In genomic region chr3:42651248-42652091, GRCh38 we compare ENCODE assay signal across 12 cellular contexts. TPM values are rescaled to one million over a fixed set of nuclear protein-coding genes. Genes with fewer than 3 reads are reported as not detected.
DNase-seq lines count a peak whose midpoint lies in the region; ATAC-seq and TF ChIP-seq lines count a peak whose summit lies in the region.
"Had no signal": no experiment of that assay in that cellular context is flagged by ENCODE, and none has a peak within 500 bp of the region (broad histone marks: within the 10 kb centered on the region; RNA-seq: fewer than 3 reads in every experiment).

No MANE protein-coding gene starts in this region.

- peaks cover 5% of the 10 kb centered on the region for H3K36me3 Mint-ChIP-seq in activated naive CD4-positive, alpha-beta T cell treated with anti-CD3 and anti-CD28 coated beads, Interleukin-2, amount 50 U/mL, for 24 hours
- peaks cover 13% of the 10 kb centered on the region for H3K36me3 Mint-ChIP-seq in activated naive CD4-positive, alpha-beta T cell treated with anti-CD3 and anti-CD28 coated beads for 36 hours (ENCODE audit: low read depth)

- H3K9me3 ChIP-seq in ascending aorta (no peaks in the 10 kb centered on the region), tibial artery (no peaks in the 10 kb centered on the region)
- H3K9me3 ChIP-seq: ovary had no signal

- peaks cover 22 to 50% of the 10 kb centered on the region in 2 donors for H3K4me1 ChIP-seq in ascending aorta
- peaks cover 0 to 72% (median 58%) of the 10 kb centered on the region in 4 donors for H3K4me1 ChIP-seq in tibial artery

- no peak for ATAC-seq in HG02798 (IDR thresholded peaks at IDR 0.05; ENCODE audit: poor library complexity, unreplicated experiment)

- H3K36me3 ChIP-seq in ascending aorta (peaks cover 11 to 15% of the 10 kb centered on the region in 2 donors), tibial artery (peaks cover 11 to 16% (median 13%) of the 10 kb centered on the region in 3 donors)
- H3K36me3 ChIP-seq: ovary had no signal

- H3K27ac ChIP-seq in ascending aorta (peak overlapping the region; percentile 97 to 99), tibial artery (peak overlapping the region; percentile 95 to 99)
- H3K27ac ChIP-seq: KMS-11 had no signal

- H3K27ac Mint-ChIP-seq in activated naive CD4-positive, alpha-beta T cell treated with anti-CD3 and anti-CD28 coated beads, Interleukin-2, amount 50 U/mL, for 24 hours: peak overlapping the region; percentile 64
- H3K27ac Mint-ChIP-seq in activated naive CD4-positive, alpha-beta T cell treated with anti-CD3 and anti-CD28 coated beads for 36 hours: no peak overlapping the region

- H3K4me3 Mint-ChIP-seq in activated naive CD4-positive, alpha-beta T cell treated with anti-CD3 and anti-CD28 coated beads, Interleukin-2, amount 50 U/mL, for 24 hours: no peak overlapping the region
- H3K4me3 Mint-ChIP-seq in activated naive CD4-positive, alpha-beta T cell treated with anti-CD3 and anti-CD28 coated beads for 36 hours: no peak overlapping the region

- CTCF ChIA-PET in activated naive CD4-positive, alpha-beta T cell treated with anti-CD3 and anti-CD28 coated beads for 36 hours (lab: Charles Lee): interaction anchor here (1.0 to 1.2 kb wide), 2 partner anchors 10 to 99 kb away, joined by 3 read pairs; no protein-coding TSS in a partner anchor

- TF ChIP-seq CTCF in ascending aorta (IDR thresholded peaks at IDR 0.05): no peak
- no peak for TF ChIP-seq CTCF in tibial artery (IDR thresholded peaks at IDR 0.05)

- intact Hi-C loops in activated naive CD4-positive, alpha-beta T cell treated with anti-CD3 and anti-CD28 coated beads for 36 hours (cut with micrococcal nuclease): no loop called here
- intact Hi-C loops in ascending aorta (cut with DNase I): no loop called here
- intact Hi-C loops in tibial artery (cut with DNase I; ENCODE audit: low total_unique reads): loop anchor here (5.0 kb wide), 1 partner anchor 44 kb away; no protein-coding TSS in a partner anchor

- DNase-seq in activated naive CD4-positive, alpha-beta T cell treated with anti-CD3 and anti-CD28 coated beads for 36 hours: no peak
- DNase-seq in ascending aorta (ENCODE audit: low spot score in 2 of 2): no peak
- peak; percentile 30 for DNase-seq in iPS-NIHi7 (ENCODE audit: extremely low spot score)
- DNase-seq in tibial artery: peak in 1 of 2 donors; percentile 70
- DNase-seq in COLO668 (lab: John Stamatoyannopoulos, UW; ENCODE audit: unreplicated experiment): no peak
- DNase-seq in GM19240 (ENCODE audit: insufficient read length, low spot score): no peak
- DNase-seq: CD4-positive, CD25-positive, alpha-beta regulatory T cell had no signal

- H3K9me3 Mint-ChIP-seq in activated naive CD4-positive, alpha-beta T cell treated with anti-CD3 and anti-CD28 coated beads, Interleukin-2, amount 50 U/mL, for 24 hours: no peaks in the 10 kb centered on the region
- no peaks in the 10 kb centered on the region for H3K9me3 Mint-ChIP-seq in activated naive CD4-positive, alpha-beta T cell treated with anti-CD3 and anti-CD28 coated beads for 36 hours
- H3K9me3 Mint-ChIP-seq: CD4-positive, CD25-positive, alpha-beta regulatory T cell had no signal

- H3K27me3 ChIP-seq in ascending aorta: no peaks in the 10 kb centered on the region
- no peaks in the 10 kb centered on the region for H3K27me3 ChIP-seq in tibial artery
- H3K27me3 ChIP-seq: ovary had no signal

- H3K27me3 Mint-ChIP-seq in activated naive CD4-positive, alpha-beta T cell treated with anti-CD3 and anti-CD28 coated beads, Interleukin-2, amount 50 U/mL, for 24 hours: no peaks in the 10 kb centered on the region
- H3K27me3 Mint-ChIP-seq in activated naive CD4-positive, alpha-beta T cell treated with anti-CD3 and anti-CD28 coated beads for 36 hours (ENCODE audit: low read depth): no peaks in the 10 kb centered on the region

- peaks cover 16% of the 10 kb centered on the region for H3K4me1 Mint-ChIP-seq in activated naive CD4-positive, alpha-beta T cell treated with anti-CD3 and anti-CD28 coated beads, Interleukin-2, amount 50 U/mL, for 24 hours
- peaks cover 9% of the 10 kb centered on the region for H3K4me1 Mint-ChIP-seq in activated naive CD4-positive, alpha-beta T cell treated with anti-CD3 and anti-CD28 coated beads for 36 hours (ENCODE audit: low read depth)

- peak overlapping the region; percentile 85 to 98 for H3K4me3 ChIP-seq in ascending aorta
- peak overlapping the region; percentile 89 to 95 for H3K4me3 ChIP-seq in tibial artery
- H3K4me3 ChIP-seq: ovary had no signal

RNA-seq across cellular contexts. Expression of gene ZBTB47, which starts 2.0 kb away (rescaled TPM):
- 1 to 10 TPM in 1 of 2 experiments, under 1 TPM in 1; 0.55 to 1.0 TPM for total RNA-seq in activated naive CD4-positive, alpha-beta T cell treated with anti-CD3 and anti-CD28 coated beads for 36 hours
- 69.3 TPM for total RNA-seq in ascending aorta

RNA-seq across cellular contexts. Expression of gene KLHL40, which starts 33.9 kb away (rescaled TPM):
- total RNA-seq in activated naive CD4-positive, alpha-beta T cell treated with anti-CD3 and anti-CD28 coated beads for 36 hours: not detected
- not detected for total RNA-seq in ascending aorta
- total RNA-seq: CD4-positive, CD25-positive, alpha-beta regulatory T cell; dermis microvascular lymphatic vessel endothelial cell; ovary had no signal

RNA-seq across cellular contexts. Expression of gene NKTR, which starts 51.0 kb away (rescaled TPM):
- total RNA-seq in activated naive CD4-positive, alpha-beta T cell treated with anti-CD3 and anti-CD28 coated beads for 36 hours: 10 to 100 TPM; 62.1 to 65.9 TPM
- total RNA-seq in ascending aorta: 41.7 TPM

RNA-seq across cellular contexts. Expression of gene HHATL, which starts 51.1 kb away (rescaled TPM):
- total RNA-seq in activated naive CD4-positive, alpha-beta T cell treated with anti-CD3 and anti-CD28 coated beads for 36 hours: not detected
- not detected for total RNA-seq in ascending aorta
- total RNA-seq: CD4-positive, CD25-positive, alpha-beta regulatory T cell; dermis microvascular lymphatic vessel endothelial cell had no signal

Comparison
In these comparisons a context has a peak if more than half of its experiments do, and no peak if none do; other contexts are left out.
1. RNA of gene ZBTB47, which starts 2.0 kb away (total RNA-seq): 69.3 TPM in ascending aorta (single experiment); 0.55 to 1.0 TPM in activated naive CD4-positive, alpha-beta T cell treated with anti-CD3 and anti-CD28 coated beads for 36 hours; every median in the first group is over 10 times any median in the second.